Comparison of ENCODE assay signal across 1 cellular context in the genomic region with DNA sequence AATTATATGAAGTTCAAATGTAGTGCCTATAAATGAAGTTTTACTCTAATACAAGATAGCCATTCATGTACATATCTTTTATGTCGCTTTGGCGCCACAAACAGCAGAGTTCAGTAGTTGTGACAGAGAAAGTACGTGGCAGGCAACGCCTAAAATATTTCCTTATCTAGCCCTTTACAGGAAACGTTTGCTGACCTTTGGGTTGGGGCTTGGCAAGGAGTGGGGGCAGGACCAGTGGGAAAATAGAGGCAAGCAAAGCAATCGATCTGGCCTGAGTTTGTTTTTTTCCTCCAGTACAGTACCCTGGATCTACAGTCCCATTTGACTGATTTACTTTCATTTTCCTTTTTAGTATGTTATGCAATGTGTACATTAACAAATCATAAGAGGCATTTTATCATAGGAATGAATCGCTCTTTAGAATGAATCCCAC.
TF ChIP-seq lines count a peak whose summit lies in the region.

No MANE protein-coding gene starts in this region.

TF ChIP-seq in SK-N-SH treated with all-trans-retinoic acid at 6 μM for 48 hours, 23 proteins besides CTCF, POLR2A, EP300 and RAD21 (continued from another document):
- TF ChIP-seq POU6F1 (CRISPR knock-in tag; IDR thresholded peaks at IDR 0.05; ENCODE audit: borderline replicate concordance, low read depth) = no peak
- TF ChIP-seq TSHZ2 (CRISPR knock-in tag; IDR thresholded peaks at IDR 0.05) = no peak
- no peak for TF ChIP-seq TCF4 (CRISPR knock-in tag; IDR thresholded peaks at IDR 0.05; ENCODE audit: borderline replicate concordance)
- no peak for TF ChIP-seq ZNF8 (CRISPR knock-in tag; IDR thresholded peaks at IDR 0.05)
- no peak for TF ChIP-seq RARB (CRISPR knock-in tag; IDR thresholded peaks at IDR 0.05)
TF ChIP-seq in SK-N-SH treated with all-trans-retinoic acid at 6 μM for 48 hours: peak in this region for 0.
